ENCODE assay signal across 8 cellular contexts in the genomic region with DNA sequence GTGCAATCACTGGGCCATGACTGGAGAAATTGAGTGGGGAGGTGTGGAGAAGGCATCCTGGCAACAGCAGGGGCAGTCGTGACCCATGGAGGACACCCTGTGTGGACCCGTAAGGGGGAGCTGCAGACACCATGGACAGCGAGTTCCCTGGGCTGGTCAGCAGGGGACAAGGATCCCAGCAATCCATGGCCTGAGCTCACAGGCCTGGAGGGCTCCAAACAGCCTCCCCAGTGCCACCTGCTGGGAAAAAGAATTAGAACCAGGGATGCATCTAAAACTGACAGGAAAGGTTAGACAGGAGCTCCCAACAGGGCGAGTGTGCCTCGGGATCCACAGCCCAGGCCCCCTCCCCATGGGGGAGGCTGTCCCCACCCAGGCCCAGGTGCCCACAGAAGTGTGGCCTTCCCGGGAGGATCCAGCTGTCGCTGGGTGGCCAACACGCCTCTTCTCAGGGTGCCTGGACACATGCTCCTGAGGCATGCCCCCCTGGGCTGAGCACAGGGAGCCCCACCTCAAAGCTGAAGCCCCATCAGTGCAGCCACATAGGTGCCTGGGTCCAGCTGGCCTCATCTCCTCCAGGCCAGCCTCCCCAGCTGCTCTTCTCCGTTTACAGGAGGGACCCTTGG. TPM values are rescaled to one million over a fixed set of nuclear protein-coding genes. Genes with fewer than 3 reads are reported as not detected.
A peak's percentile ranks its signal among the peaks of the same experiment; 100 is the strongest.
DNase-seq lines count a peak whose midpoint lies in the region; ATAC-seq and TF ChIP-seq lines count a peak whose summit lies in the region.

No MANE protein-coding gene starts in this region.

- ATAC-seq in esophagus mucosa (peak; percentile 60), HG03108 (IDR thresholded peaks at IDR 0.05; ENCODE audit: unreplicated experiment) (no peak), GM21825 (IDR thresholded peaks at IDR 0.05; ENCODE audit: unreplicated experiment) (no peak)
- ATAC-seq in naive thymus-derived CD8-positive, alpha-beta T cell = peak; percentile 33 to 35

- H3K27ac Mint-ChIP-seq in naive thymus-derived CD8-positive, alpha-beta T cell = peak overlapping the region in 3 of 10 donors; percentile 6 to 32 (median 15)

- peak; percentile 54 for DNase-seq in DMS153 (lab: John Stamatoyannopoulos, UW)
- DNase-seq in HL-60 (ENCODE audit: low read depth in 1 of 2, low spot score in 1 of 2) = peak in 1 of 2 experiments; percentile 28
- DNase-seq in RPMI8226 = peak; percentile 48
- DNase-seq in naive thymus-derived CD8-positive, alpha-beta T cell = peak in 1 of 10 donors; percentile 27
- DNase-seq in NCI-H1048 (lab: John Stamatoyannopoulos, UW) = no peak

- H3K4me3 ChIP-seq in HL-60 (replicated peaks; ENCODE audit: insufficient read depth, low read length) = no peak overlapping the region

- POLR2A ChIA-PET in naive thymus-derived CD8-positive, alpha-beta T cell (lab: Charles Lee) = no interaction called here

- H3K27ac ChIP-seq in HL-60 (replicated peaks) = no peak overlapping the region

- H3K4me1 Mint-ChIP-seq in naive thymus-derived CD8-positive, alpha-beta T cell = no peaks in the 10 kb centered on the region

- H3K4me3 Mint-ChIP-seq in naive thymus-derived CD8-positive, alpha-beta T cell = no peak overlapping the region

- no peaks in the 10 kb centered on the region for H3K36me3 Mint-ChIP-seq in naive thymus-derived CD8-positive, alpha-beta T cell

- peak; percentile 16 for TF ChIP-seq CTCF in HL-60 (IDR thresholded peaks at IDR 0.05; ENCODE audit: insufficient read depth, low read length)

- peaks cover 0 to 10% (median 0%) of the 10 kb centered on the region in 5 donors for H3K27me3 Mint-ChIP-seq in naive thymus-derived CD8-positive, alpha-beta T cell

- peaks cover 0 to 3% (median 0%) of the 10 kb centered on the region in 9 donors for H3K9me3 Mint-ChIP-seq in naive thymus-derived CD8-positive, alpha-beta T cell

- peaks cover 2% of the 10 kb centered on the region for H3K27me3 ChIP-seq in HL-60 (ENCODE audit: insufficient read depth, poor library complexity, severe bottlenecking)

RNA-seq across cellular contexts. Expression of gene KIF1A, which starts 20.5 kb away (rescaled TPM):
- 0.12 TPM for total RNA-seq in esophagus mucosa
- total RNA-seq in naive thymus-derived CD8-positive, alpha-beta T cell = not detected
- under 1 TPM in 1 of 3 donors, not detected in 2; 0.10 TPM for polyA plus RNA-seq in naive thymus-derived CD8-positive, alpha-beta T cell

RNA-seq across cellular contexts. Expression of gene AGXT, which starts 28.1 kb away (rescaled TPM):
- not detected for total RNA-seq in esophagus mucosa
- total RNA-seq in naive thymus-derived CD8-positive, alpha-beta T cell = not detected
- not detected for polyA plus RNA-seq in naive thymus-derived CD8-positive, alpha-beta T cell

RNA-seq across cellular contexts. Expression of gene MAB21L4, which starts 55.4 kb away (rescaled TPM):
- total RNA-seq in esophagus mucosa = 148 TPM
- total RNA-seq in naive thymus-derived CD8-positive, alpha-beta T cell = not detected
- polyA plus RNA-seq in naive thymus-derived CD8-positive, alpha-beta T cell = not detected

Comparison
In these comparisons a context has a peak if more than half of its experiments do, and no peak if none do; other contexts are left out.
1. ATAC-seq: peak in esophagus mucosa (single experiment) and naive thymus-derived CD8-positive, alpha-beta T cell (2 of 2); none in HG03108 (single experiment) and GM21825 (single experiment).
2. RNA of gene MAB21L4, which starts 55.4 kb away (total RNA-seq): 148 TPM in esophagus mucosa (single experiment); not detected in naive thymus-derived CD8-positive, alpha-beta T cell; every median in the first group is over 100 times any median in the second.